8 cellular contexts compared by ENCODE assay signal in the genomic region with DNA sequence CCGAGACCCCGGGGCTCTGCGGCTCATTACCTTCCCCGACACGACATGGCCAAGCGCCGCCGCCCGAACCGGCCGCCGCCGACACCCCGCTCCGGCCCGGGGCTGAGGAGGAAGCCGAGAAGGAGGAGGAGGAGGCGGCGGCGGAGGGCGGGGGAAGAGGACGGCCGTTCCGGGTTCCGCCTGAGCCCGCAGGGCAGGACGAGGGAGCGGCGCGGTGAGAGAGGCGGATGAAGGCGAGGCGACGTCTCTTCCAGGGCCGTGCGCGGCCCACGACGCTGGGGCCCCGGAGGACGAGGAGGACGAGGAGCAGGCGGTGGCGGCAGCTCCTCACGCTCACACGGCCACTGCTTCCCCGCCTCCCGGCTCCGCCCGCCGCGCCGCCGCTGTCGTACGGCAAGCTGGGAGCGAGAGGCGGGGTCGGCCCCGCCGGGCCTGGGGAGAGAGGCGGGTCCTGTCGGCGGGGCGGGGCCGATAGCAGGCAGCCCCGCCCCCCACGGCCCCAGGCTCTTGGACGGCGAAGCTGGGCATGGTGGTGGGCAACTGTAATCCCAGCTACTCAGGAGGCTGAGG. TPM values are rescaled to one million over a fixed set of nuclear protein-coding genes. Genes with fewer than 3 reads are reported as not detected.
DNase-seq lines count a peak whose midpoint lies in the region; ATAC-seq, FAIRE-seq and TF ChIP-seq lines count a peak whose summit lies in the region.
"Not testable (repeated sequence)": the region's sequence is repeated elsewhere in the genome, so short reads cannot be mapped to it uniquely, and the experiment has no call there.

No MANE protein-coding gene starts in this region.

- H3K36me3 Mint-ChIP-seq in activated B cell treated with CpG ODN at 0.5 μM for 24 hours (ENCODE audit: low read depth), result not testable (repeated sequence)

- H3K9me3 ChIP-seq in breast epithelium; small intestine (ENCODE audit: control insufficient read depth, low read depth): not testable (repeated sequence)

- peak overlapping the region; percentile 83 for H3K27ac Mint-ChIP-seq in activated B cell treated with CpG ODN at 0.5 μM for 24 hours

- not testable (repeated sequence) for H3K4me1 ChIP-seq in ACC112 (ENCODE audit: control insufficient read depth, insufficient read depth, low read length, unreplicated experiment); breast epithelium; small intestine (ENCODE audit: control insufficient read depth in 2 of 2, insufficient read depth in 1 of 2, low read depth in 1 of 2, low read length in 1 of 2)

- H3K4me3 ChIP-seq in ACC112 (ENCODE audit: low read depth, low read length), result peak overlapping the region; percentile 81
- peak overlapping the region; percentile 69 to 79 (median 77) for H3K4me3 ChIP-seq in breast epithelium
- H3K4me3 ChIP-seq in small intestine (ENCODE audit: low read depth in 1 of 2, low read length in 2 of 2), result peak overlapping the region; percentile 60 to 64

- H2AFZ ChIP-seq in ACC112 (ENCODE audit: low read length, unreplicated experiment), result peak overlapping the region; percentile 68

- peak; percentile 14 for TF ChIP-seq POLR2A in breast epithelium (IDR thresholded peaks at IDR 0.05)

- H3K36me3 ChIP-seq in ACC112 (ENCODE audit: insufficient read depth, low read length); breast epithelium; small intestine (ENCODE audit: control insufficient read depth in 2 of 2, insufficient read depth in 2 of 2, low read length in 2 of 2): not testable (repeated sequence)

- H3K27me3 ChIP-seq in ACC112 (ENCODE audit: insufficient read depth, low read length); breast epithelium; small intestine (ENCODE audit: control insufficient read depth in 2 of 2, insufficient read depth in 2 of 2, low read length in 2 of 2): not testable (repeated sequence)

- intact Hi-C loops in activated B cell treated with CpG ODN at 0.5 μM for 24 hours (cut with micrococcal nuclease), result loop anchor here (1.0 to 5.0 kb wide), 7 partner anchors 20 to 243 kb away; a partner anchor contains a TSS
- intact Hi-C loops in breast epithelium (cut with DNase I; ENCODE audit: low total_unique reads), result not testable (repeated sequence)

- peaks cover 47% of the 10 kb centered on the region for H3K4me1 Mint-ChIP-seq in activated B cell treated with CpG ODN at 0.5 μM for 24 hours

- peaks cover 13% of the 10 kb centered on the region for H3K79me2 ChIP-seq in ACC112 (ENCODE audit: control insufficient read depth, insufficient read depth, low read length, unreplicated experiment)

- H3K4me3 Mint-ChIP-seq in activated B cell treated with CpG ODN at 0.5 μM for 24 hours, result peak overlapping the region; percentile 82

- not testable (repeated sequence) for TF ChIP-seq CTCF in activated B cell treated with CpG ODN at 0.5 μM for 24 hours (IDR thresholded peaks at IDR 0.05); breast epithelium (IDR thresholded peaks at IDR 0.05)

- POLR2A ChIA-PET in activated B cell treated with CpG ODN at 0.5 μM for 24 hours (lab: Charles Lee), result interaction anchor here (0.7 to 2.4 kb wide), 19 partner anchors 15 to 413 kb away, joined by 3 to 26 read pairs (median 5); a partner anchor contains a TSS

- DNase-seq in NCI-H2227 treated with DMSO at 0.1 percent for 48 hours (lab: John Stamatoyannopoulos, UW), result peak; percentile 72
- DNase-seq in activated B cell treated with CpG ODN at 0.5 μM for 24 hours, result peak; percentile 85
- DNase-seq in breast epithelium (ENCODE audit: low spot score in 2 of 2), result peak; percentile 76 to 80
- peak; percentile 67 for DNase-seq in iPS-NIHi7 (ENCODE audit: extremely low spot score)
- DNase-seq in small intestine, result peak; percentile 75

- CTCF ChIA-PET in activated B cell treated with CpG ODN at 0.5 μM for 24 hours (lab: Charles Lee), result interaction anchor here (1.1 kb wide), 1 partner anchor 75 kb away, joined by 3 read pairs; no protein-coding TSS in a partner anchor

- H3K27ac ChIP-seq in ACC112 (ENCODE audit: low read depth, low read length) (peak overlapping the region; percentile 81), breast epithelium (peak overlapping the region; percentile 94), small intestine (ENCODE audit: low read depth in 1 of 2, low read length in 1 of 2) (peak overlapping the region; percentile 91 to 95)

- H3K27me3 Mint-ChIP-seq in activated B cell treated with CpG ODN at 0.5 μM for 24 hours, result not testable (repeated sequence)

- 0% methylated on average over 37 to 70 of the region's 70 CpGs for WGBS in small intestine, 3 donors

- not testable (repeated sequence) for H3K9me3 Mint-ChIP-seq in activated B cell treated with CpG ODN at 0.5 μM for 24 hours

- peak; percentile 46 for ATAC-seq in GM18873 (IDR thresholded peaks at IDR 0.05; ENCODE audit: low FRiP score, unreplicated experiment)
- peak; percentile 76 for ATAC-seq in HG03135 (IDR thresholded peaks at IDR 0.05; ENCODE audit: unreplicated experiment)
- peak; percentile 76 for ATAC-seq in activated B cell treated with CpG ODN at 0.5 μM for 24 hours (ENCODE audit: low read depth)

- not testable (repeated sequence) for FAIRE-seq in small intestine (lab: Jason Lieb, UNC)

RNA-seq across cellular contexts. Expression of a gene that starts 20.0 kb away (rescaled TPM):
- total RNA-seq in activated B cell treated with CpG ODN at 0.5 μM for 24 hours (87.8 and 88.0 TPM in 2 replicates), breast epithelium (10 to 100 TPM; 26.2 to 47.2 (median 38.3) TPM)
- 10 to 100 TPM; 30.0 to 43.5 (median 36.6) TPM for polyA plus RNA-seq in small intestine

RNA-seq across cellular contexts. Expression of a gene that starts 35.2 kb away (rescaled TPM):
- total RNA-seq in activated B cell treated with CpG ODN at 0.5 μM for 24 hours (46.3 and 50.2 TPM in 2 replicates), breast epithelium (10 to 100 TPM; 19.0 to 22.2 (median 21.0) TPM)
- polyA plus RNA-seq in small intestine, result 10 to 100 TPM; 30.8 to 46.1 (median 43.0) TPM

RNA-seq across cellular contexts. Expression of a gene that starts 39.5 kb away (rescaled TPM):
- total RNA-seq in activated B cell treated with CpG ODN at 0.5 μM for 24 hours (not detected in 2 replicates), breast epithelium (not detected)
- 1 to 10 TPM in 1 of 3 donors, under 1 TPM in 1, not detected in 1; 0.82 to 1.9 TPM for polyA plus RNA-seq in small intestine

RNA-seq across cellular contexts. Expression of a gene that starts 47.2 kb away (rescaled TPM):
- 192 and 199 TPM in 2 replicates for total RNA-seq in activated B cell treated with CpG ODN at 0.5 μM for 24 hours
- 1 to 10 TPM; 1.3 to 4.6 (median 2.7) TPM for total RNA-seq in breast epithelium
- 10 to 100 TPM in 1 of 3 donors, 1 to 10 TPM in 2; 5.6 to 21.1 (median 7.2) TPM for polyA plus RNA-seq in small intestine

Comparison
In these comparisons a context has a peak if more than half of its experiments do, and no peak if none do; other contexts are left out.
1. Peak in every context shown above with its lines: DNase-seq, ATAC-seq, H3K4me3 ChIP-seq and H3K27ac ChIP-seq.